2 cellular contexts compared by ENCODE assay signal in genomic region chrX:109487640-109488039, GRCh38.
TF ChIP-seq lines count a peak whose summit lies in the region.

No MANE protein-coding gene starts in this region.

TF ChIP-seq in GM23338, 12 proteins besides CTCF, POLR2A, EP300 and RAD21:
- no peak for TF ChIP-seq EZH2 (IDR thresholded peaks at IDR 0.05; ENCODE audit: low read depth, unreplicated experiment)
- no peak for TF ChIP-seq CREB1 (CRISPR knock-in tag; IDR thresholded peaks at IDR 0.05; ENCODE audit: low read depth)
- no peak for TF ChIP-seq ETS1 (IDR thresholded peaks at IDR 0.05)
- TF ChIP-seq ZNF462 (CRISPR knock-in tag; IDR thresholded peaks at IDR 0.05), result no peak
- no peak for TF ChIP-seq STAT1 (IDR thresholded peaks at IDR 0.05; ENCODE audit: unreplicated experiment)
- TF ChIP-seq JUNB (IDR thresholded peaks at IDR 0.05; ENCODE audit: unreplicated experiment), result no peak
- no peak for TF ChIP-seq NANOG (IDR thresholded peaks at IDR 0.05; ENCODE audit: borderline replicate concordance)
- TF ChIP-seq POLR2AphosphoS5 (IDR thresholded peaks at IDR 0.05; ENCODE audit: low read depth), result no peak
- no peak for TF ChIP-seq ZNF114 (CRISPR knock-in tag; IDR thresholded peaks at IDR 0.05)
- no peak for TF ChIP-seq EZH2phosphoT487 (IDR thresholded peaks at IDR 0.05; ENCODE audit: unreplicated experiment)
- TF ChIP-seq ZNF331 (CRISPR knock-in tag; IDR thresholded peaks at IDR 0.05; ENCODE audit: low read depth), result no peak
- TF ChIP-seq REST (IDR thresholded peaks at IDR 0.05; ENCODE audit: unreplicated experiment), result no peak

TF ChIP-seq in H1, 55 proteins besides CTCF, POLR2A, EP300 and RAD21:
- no peak for TF ChIP-seq SIRT6 (IDR thresholded peaks at IDR 0.05; ENCODE audit: low read length)
- no peak for TF ChIP-seq CHD1 (IDR thresholded peaks at IDR 0.05; ENCODE audit: low read depth, low read length)
- no peak for TF ChIP-seq CHD2 (IDR thresholded peaks at IDR 0.05; ENCODE audit: low read length)
- TF ChIP-seq RFX5 (IDR thresholded peaks at IDR 0.05; ENCODE audit: borderline replicate concordance, low read depth, low read length), result no peak
- TF ChIP-seq NANOG (IDR thresholded peaks at IDR 0.05; ENCODE audit: insufficient read depth, low read depth, low read length, poor library complexity, severe bottlenecking), result no peak
- TF ChIP-seq SRF (IDR thresholded peaks at IDR 0.05; ENCODE audit: low read depth, low read length), result no peak
- no peak for TF ChIP-seq NRF1 (IDR thresholded peaks at IDR 0.05; ENCODE audit: low read depth, low read length)
- no peak for TF ChIP-seq CREB1 (IDR thresholded peaks at IDR 0.05)
- TF ChIP-seq TCF12 (IDR thresholded peaks at IDR 0.05; ENCODE audit: low read depth, low read length), result no peak
- no peak for TF ChIP-seq TAF1 (IDR thresholded peaks at IDR 0.05; ENCODE audit: low read depth, low read length)
- TF ChIP-seq CBX8 (IDR thresholded peaks at IDR 0.05; ENCODE audit: borderline replicate concordance, low read depth, low read length), result no peak
- no peak for TF ChIP-seq EGR1 (IDR thresholded peaks at IDR 0.05; ENCODE audit: borderline replicate concordance, low read depth, low read length)
- no peak for TF ChIP-seq BRCA1 (IDR thresholded peaks at IDR 0.05; ENCODE audit: low read depth, low read length)
- no peak for TF ChIP-seq TAF7 (optimal IDR thresholded peaks at IDR 0.05; ENCODE audit: borderline replicate concordance, low read depth, low read length)
- no peak for TF ChIP-seq MAX (IDR thresholded peaks at IDR 0.05)
- TF ChIP-seq MAFK (IDR thresholded peaks at IDR 0.05; ENCODE audit: low read depth, low read length), result no peak
- TF ChIP-seq USF2 (IDR thresholded peaks at IDR 0.05; ENCODE audit: low read length), result no peak
TF ChIP-seq in H1: peak in this region for 0.
